ENCODE assay signal across 13 cellular contexts in the genomic region with DNA sequence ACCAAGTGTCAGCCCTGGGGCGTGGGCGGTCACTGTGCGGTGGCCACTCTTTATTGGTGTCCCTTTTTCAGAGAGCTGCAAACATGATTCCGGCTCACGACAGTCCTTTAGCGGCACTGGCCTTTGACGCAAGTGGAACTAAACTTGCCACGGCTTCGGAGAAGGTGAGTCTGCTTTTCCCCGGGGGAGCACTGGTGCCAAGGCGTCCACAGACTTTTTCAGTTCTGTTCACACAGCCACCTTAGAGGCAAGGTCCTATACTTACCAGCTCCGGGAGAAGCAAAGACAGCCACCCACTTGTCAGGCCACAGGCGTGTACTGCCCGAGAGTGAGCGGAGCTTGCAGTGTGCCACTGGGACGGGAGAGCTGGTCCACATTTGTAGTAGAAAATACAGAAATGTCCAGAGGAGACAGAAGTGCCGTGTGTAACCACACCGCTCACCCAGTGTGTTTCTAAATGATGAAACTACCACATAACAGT. TPM values are rescaled to one million over a fixed set of nuclear protein-coding genes. Genes with fewer than 3 reads are reported as not detected.
DNase-seq lines count a peak whose midpoint lies in the region; ATAC-seq, FAIRE-seq and TF ChIP-seq lines count a peak whose summit lies in the region.
"Had no signal": no experiment of that assay in that cellular context is flagged by ENCODE, and none has a peak within 500 bp of the region (broad histone marks: within the 10 kb centered on the region; RNA-seq: fewer than 3 reads in every experiment).

No MANE protein-coding gene starts in this region.

- ATAC-seq in GM19455 (IDR thresholded peaks at IDR 0.05; ENCODE audit: unreplicated experiment) = peak; percentile 28
- ATAC-seq in HG03066 (IDR thresholded peaks at IDR 0.05; ENCODE audit: low read depth, unreplicated experiment) = peak; percentile 20

- no peaks in the 10 kb centered on the region for H3K36me3 ChIP-seq in hepatocyte (replicated peaks; ENCODE audit: insufficient read depth, low read depth)

- H3K79me2 ChIP-seq in hepatocyte = no peaks in the 10 kb centered on the region

- H3K27me3 ChIP-seq in hepatocyte = no peaks in the 10 kb centered on the region
- H3K27me3 ChIP-seq: right atrium auricular region had no signal

- 97% methylated on average over 18 of the region's 18 CpGs for WGBS in hepatocyte (ENCODE audit: low lambda C conversion rate, missing lambda C conversion rate)

- TF ChIP-seq POLR2A in GM12891 (IDR thresholded peaks at IDR 0.05; ENCODE audit: low read depth, low read length) = no peak

- peak; percentile 64 for FAIRE-seq in GM12891 (lab: Jason Lieb, UNC)

- H2AFZ ChIP-seq in hepatocyte = no peak overlapping the region

- no peaks in the 10 kb centered on the region for H3K9me2 ChIP-seq in hepatocyte (replicated peaks; ENCODE audit: insufficient read depth)

- no peaks in the 10 kb centered on the region for H3K9me3 ChIP-seq in hepatocyte (ENCODE audit: low read depth)
- H3K9me3 ChIP-seq: right atrium auricular region had no signal

- DNase-seq in GM12891 (ENCODE audit: insufficient read length, low spot score) = no peak
- no peak for DNase-seq in hepatocyte (ENCODE audit: low spot score)
- no peak for DNase-seq in NCI-H1092 treated with DMSO at 0.1 percent for 48 hours (lab: John Stamatoyannopoulos, UW)
- DNase-seq in NCI-H82 treated with DMSO at 0.1 percent for 48 hours (lab: John Stamatoyannopoulos, UW; ENCODE audit: unreplicated experiment) = no peak
- no peak for DNase-seq in NCI-H69 (lab: John Stamatoyannopoulos, UW)
- no peak for DNase-seq in AML-193 (lab: John Stamatoyannopoulos, UW)
- DNase-seq: foreskin melanocyte; mammary epithelial cell; stimulated activated CD8-positive, alpha-beta memory T cell treated with anti-CD3 and anti-CD28 coated beads, Interleukin-4, amount 100 ng/mL, for 48 hours had no signal

- no peaks in the 10 kb centered on the region for H4K20me1 ChIP-seq in hepatocyte (ENCODE audit: insufficient read depth, poor library complexity, severe bottlenecking)

- H3K4me1 ChIP-seq in hepatocyte (ENCODE audit: insufficient read depth) = peaks cover 4% of the 10 kb centered on the region

- peak overlapping the region; percentile 81 for H3K27ac ChIP-seq in hepatocyte
- H3K27ac ChIP-seq: right atrium auricular region, VCaP had no signal

- no peak overlapping the region for H3K4me2 ChIP-seq in hepatocyte

- no peak overlapping the region for H3K4me3 ChIP-seq in hepatocyte
- H3K4me3 ChIP-seq: right atrium auricular region had no signal

- no peak for TF ChIP-seq CTCF in hepatocyte (IDR thresholded peaks at IDR 0.05; ENCODE audit: poor library complexity)

TF ChIP-seq in GM12891, 5 proteins besides CTCF, POLR2A, EP300 and RAD21:
- TF ChIP-seq POLR2AphosphoS5 (IDR thresholded peaks at IDR 0.05; ENCODE audit: low read depth, low read length) = no peak; the same call in 1 of the 2 replicates
- TF ChIP-seq SPI1 (IDR thresholded peaks at IDR 0.05; ENCODE audit: low read depth, low read length) = no peak
- no peak for TF ChIP-seq PAX5 (IDR thresholded peaks at IDR 0.05; ENCODE audit: insufficient read depth, low read length, severe bottlenecking)
- TF ChIP-seq POU2F2 (IDR thresholded peaks at IDR 0.05; ENCODE audit: low read depth, low read length) = no peak
- TF ChIP-seq TAF1 (IDR thresholded peaks at IDR 0.05; ENCODE audit: low read depth, low read length) = no peak

RNA-seq across cellular contexts. Expression of a gene that starts 27.9 kb away (rescaled TPM):
- polyA plus RNA-seq in GM12891 (2012; ENCODE audit: low read depth, missing spikeins) = 43.0 TPM
- total RNA-seq in hepatocyte = 58.2 and 59.7 TPM in 2 replicates
- 48.4 and 51.3 TPM in 2 replicates for polyA plus RNA-seq in hepatocyte
